Comparison of ENCODE assay signal across 1 cellular context in genomic region chr10:75606203-75606779, GRCh38.
TF ChIP-seq lines count a peak whose summit lies in the region.

No MANE protein-coding gene starts in this region.

TF ChIP-seq in HepG2, 621 proteins besides CTCF, POLR2A, EP300 and RAD21 (continued from another document):
- TF ChIP-seq, protein P1, sequence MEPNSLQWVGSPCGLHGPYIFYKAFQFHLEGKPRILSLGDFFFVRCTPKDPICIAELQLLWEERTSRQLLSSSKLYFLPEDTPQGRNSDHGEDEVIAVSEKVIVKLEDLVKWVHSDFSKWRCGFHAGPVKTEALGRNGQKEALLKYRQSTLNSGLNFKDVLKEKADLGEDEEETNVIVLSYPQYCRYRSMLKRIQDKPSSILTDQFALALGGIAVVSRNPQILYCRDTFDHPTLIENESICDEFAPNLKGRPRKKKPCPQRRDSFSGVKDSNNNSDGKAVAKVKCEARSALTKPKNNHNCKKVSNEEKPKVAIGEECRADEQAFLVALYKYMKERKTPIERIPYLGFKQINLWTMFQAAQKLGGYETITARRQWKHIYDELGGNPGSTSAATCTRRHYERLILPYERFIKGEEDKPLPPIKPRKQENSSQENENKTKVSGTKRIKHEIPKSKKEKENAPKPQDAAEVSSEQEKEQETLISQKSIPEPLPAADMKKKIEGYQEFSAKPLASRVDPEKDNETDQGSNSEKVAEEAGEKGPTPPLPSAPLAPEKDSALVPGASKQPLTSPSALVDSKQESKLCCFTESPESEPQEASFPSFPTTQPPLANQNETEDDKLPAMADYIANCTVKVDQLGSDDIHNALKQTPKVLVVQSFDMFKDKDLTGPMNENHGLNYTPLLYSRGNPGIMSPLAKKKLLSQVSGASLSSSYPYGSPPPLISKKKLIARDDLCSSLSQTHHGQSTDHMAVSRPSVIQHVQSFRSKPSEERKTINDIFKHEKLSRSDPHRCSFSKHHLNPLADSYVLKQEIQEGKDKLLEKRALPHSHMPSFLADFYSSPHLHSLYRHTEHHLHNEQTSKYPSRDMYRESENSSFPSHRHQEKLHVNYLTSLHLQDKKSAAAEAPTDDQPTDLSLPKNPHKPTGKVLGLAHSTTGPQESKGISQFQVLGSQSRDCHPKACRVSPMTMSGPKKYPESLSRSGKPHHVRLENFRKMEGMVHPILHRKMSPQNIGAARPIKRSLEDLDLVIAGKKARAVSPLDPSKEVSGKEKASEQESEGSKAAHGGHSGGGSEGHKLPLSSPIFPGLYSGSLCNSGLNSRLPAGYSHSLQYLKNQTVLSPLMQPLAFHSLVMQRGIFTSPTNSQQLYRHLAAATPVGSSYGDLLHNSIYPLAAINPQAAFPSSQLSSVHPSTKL (CRISPR knock-in tag; IDR thresholded peaks at IDR 0.05): peak; percentile 60; the same call in 1 of the 2 replicates
- peak; percentile 42 for TF ChIP-seq PAXIP1 (CRISPR knock-in tag; conservative IDR thresholded peaks at IDR 0.05)
- TF ChIP-seq IRX3 (CRISPR knock-in tag; IDR thresholded peaks at IDR 0.05; ENCODE audit: borderline replicate concordance, low read depth): no peak
- TF ChIP-seq RARA (CRISPR knock-in tag; IDR thresholded peaks at IDR 0.05): peak; percentile 4; the same call in 1 of the 2 replicates
- 0 out of 2 replicates have a peak, but pooled peaks have one; percentile 12 for TF ChIP-seq ZNF644 (CRISPR knock-in tag; IDR thresholded peaks at IDR 0.05; ENCODE audit: low read depth)
- TF ChIP-seq FOXA3 (CRISPR knock-in tag; IDR thresholded peaks at IDR 0.05): peak; percentile 77
- peak; percentile 26; the same call in 1 of the 2 replicates for TF ChIP-seq FOSL1 (CRISPR knock-in tag; IDR thresholded peaks at IDR 0.05; ENCODE audit: borderline replicate concordance)
- TF ChIP-seq TARDBP (CRISPR knock-in tag; IDR thresholded peaks at IDR 0.05): no peak
- TF ChIP-seq, protein P2, sequence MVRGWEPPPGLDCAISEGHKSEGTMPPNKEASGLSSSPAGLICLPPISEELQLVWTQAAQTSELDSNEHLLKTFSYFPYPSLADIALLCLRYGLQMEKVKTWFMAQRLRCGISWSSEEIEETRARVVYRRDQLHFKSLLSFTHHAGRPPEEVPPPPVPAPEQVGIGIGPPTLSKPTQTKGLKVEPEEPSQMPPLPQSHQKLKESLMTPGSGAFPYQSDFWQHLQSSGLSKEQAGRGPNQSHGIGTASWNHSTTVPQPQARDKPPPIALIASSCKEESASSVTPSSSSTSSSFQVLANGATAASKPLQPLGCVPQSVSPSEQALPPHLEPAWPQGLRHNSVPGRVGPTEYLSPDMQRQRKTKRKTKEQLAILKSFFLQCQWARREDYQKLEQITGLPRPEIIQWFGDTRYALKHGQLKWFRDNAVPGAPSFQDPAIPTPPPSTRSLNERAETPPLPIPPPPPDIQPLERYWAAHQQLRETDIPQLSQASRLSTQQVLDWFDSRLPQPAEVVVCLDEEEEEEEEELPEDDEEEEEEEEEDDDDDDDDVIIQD (CRISPR knock-in tag; IDR thresholded peaks at IDR 0.05; ENCODE audit: low read depth): peak; percentile 22; the same call in 1 of the 2 replicates
- TF ChIP-seq POGZ (CRISPR knock-in tag; IDR thresholded peaks at IDR 0.05): peak; percentile 59; the same call in 1 of the 2 replicates
- peak; percentile 92 for TF ChIP-seq ZNF335 (CRISPR knock-in tag; IDR thresholded peaks at IDR 0.05)
